In the genomic region with DNA sequence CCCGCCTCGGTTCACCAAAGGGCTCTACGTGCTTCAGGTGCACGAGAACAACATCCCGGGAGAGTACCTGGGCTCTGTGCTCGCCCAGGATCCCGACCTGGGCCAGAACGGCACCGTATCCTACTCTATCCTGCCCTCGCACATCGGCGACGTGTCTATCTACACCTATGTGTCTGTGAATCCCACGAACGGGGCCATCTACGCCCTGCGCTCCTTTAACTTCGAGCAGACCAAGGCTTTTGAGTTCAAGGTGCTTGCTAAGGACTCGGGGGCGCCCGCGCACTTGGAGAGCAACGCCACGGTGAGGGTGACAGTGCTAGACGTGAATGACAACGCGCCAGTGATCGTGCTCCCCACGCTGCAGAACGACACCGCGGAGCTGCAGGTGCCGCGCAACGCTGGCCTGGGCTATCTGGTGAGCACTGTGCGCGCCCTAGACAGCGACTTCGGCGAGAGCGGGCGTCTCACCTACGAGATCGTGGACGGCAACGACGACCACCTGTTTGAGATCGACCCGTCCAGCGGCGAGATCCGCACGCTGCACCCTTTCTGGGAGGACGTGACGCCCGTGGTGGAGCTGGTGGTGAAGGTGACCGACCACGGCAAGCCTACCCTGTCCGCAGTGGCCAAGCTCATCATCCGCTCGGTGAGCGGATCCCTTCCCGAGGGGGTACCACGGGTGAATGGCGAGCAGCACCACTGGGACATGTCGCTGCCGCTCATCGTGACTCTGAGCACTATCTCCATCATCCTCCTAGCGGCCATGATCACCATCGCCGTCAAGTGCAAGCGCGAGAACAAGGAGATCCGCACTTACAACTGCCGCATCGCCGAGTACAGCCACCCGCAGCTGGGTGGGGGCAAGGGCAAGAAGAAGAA, we compare ENCODE assay signal across 3 cellular contexts.
TF ChIP-seq lines count a peak whose summit lies in the region.

No MANE protein-coding gene starts in this region.

TF ChIP-seq in SK-N-SH, 30 proteins besides CTCF, POLR2A, EP300 and RAD21 (continues in another document):
- TF ChIP-seq TAF1 (IDR thresholded peaks at IDR 0.05; ENCODE audit: borderline replicate concordance, low read depth, low read length) (no peak), TEAD4 (IDR thresholded peaks at IDR 0.05; ENCODE audit: borderline replicate concordance, insufficient read depth) (no peak), EZH2phosphoT487 (IDR thresholded peaks at IDR 0.05; ENCODE audit: borderline replicate concordance, low read depth) (no peak), MEF2A (IDR thresholded peaks at IDR 0.05; ENCODE audit: borderline replicate concordance, low read depth) (no peak), GABPA (IDR thresholded peaks at IDR 0.05; ENCODE audit: low read depth) (no peak), SMC3 (IDR thresholded peaks at IDR 0.05; ENCODE audit: low read depth, low read length) (no peak), MXI1 (IDR thresholded peaks at IDR 0.05; ENCODE audit: low read depth, low read length) (no peak), RFX5 (IDR thresholded peaks at IDR 0.05; ENCODE audit: low read length) (no peak)
- TF ChIP-seq, protein P1, sequence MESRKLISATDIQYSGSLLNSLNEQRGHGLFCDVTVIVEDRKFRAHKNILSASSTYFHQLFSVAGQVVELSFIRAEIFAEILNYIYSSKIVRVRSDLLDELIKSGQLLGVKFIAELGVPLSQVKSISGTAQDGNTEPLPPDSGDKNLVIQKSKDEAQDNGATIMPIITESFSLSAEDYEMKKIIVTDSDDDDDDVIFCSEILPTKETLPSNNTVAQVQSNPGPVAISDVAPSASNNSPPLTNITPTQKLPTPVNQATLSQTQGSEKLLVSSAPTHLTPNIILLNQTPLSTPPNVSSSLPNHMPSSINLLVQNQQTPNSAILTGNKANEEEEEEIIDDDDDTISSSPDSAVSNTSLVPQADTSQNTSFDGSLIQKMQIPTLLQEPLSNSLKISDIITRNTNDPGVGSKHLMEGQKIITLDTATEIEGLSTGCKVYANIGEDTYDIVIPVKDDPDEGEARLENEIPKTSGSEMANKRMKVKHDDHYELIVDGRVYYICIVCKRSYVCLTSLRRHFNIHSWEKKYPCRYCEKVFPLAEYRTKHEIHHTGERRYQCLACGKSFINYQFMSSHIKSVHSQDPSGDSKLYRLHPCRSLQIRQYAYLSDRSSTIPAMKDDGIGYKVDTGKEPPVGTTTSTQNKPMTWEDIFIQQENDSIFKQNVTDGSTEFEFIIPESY (IDR thresholded peaks at IDR 0.05; ENCODE audit: borderline replicate concordance, low read depth): no peak
- TF ChIP-seq, protein P2, sequence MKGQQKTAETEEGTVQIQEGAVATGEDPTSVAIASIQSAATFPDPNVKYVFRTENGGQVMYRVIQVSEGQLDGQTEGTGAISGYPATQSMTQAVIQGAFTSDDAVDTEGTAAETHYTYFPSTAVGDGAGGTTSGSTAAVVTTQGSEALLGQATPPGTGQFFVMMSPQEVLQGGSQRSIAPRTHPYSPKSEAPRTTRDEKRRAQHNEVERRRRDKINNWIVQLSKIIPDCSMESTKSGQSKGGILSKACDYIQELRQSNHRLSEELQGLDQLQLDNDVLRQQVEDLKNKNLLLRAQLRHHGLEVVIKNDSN (IDR thresholded peaks at IDR 0.05; ENCODE audit: borderline replicate concordance, low read depth): no peak
- TF ChIP-seq, protein P3, sequence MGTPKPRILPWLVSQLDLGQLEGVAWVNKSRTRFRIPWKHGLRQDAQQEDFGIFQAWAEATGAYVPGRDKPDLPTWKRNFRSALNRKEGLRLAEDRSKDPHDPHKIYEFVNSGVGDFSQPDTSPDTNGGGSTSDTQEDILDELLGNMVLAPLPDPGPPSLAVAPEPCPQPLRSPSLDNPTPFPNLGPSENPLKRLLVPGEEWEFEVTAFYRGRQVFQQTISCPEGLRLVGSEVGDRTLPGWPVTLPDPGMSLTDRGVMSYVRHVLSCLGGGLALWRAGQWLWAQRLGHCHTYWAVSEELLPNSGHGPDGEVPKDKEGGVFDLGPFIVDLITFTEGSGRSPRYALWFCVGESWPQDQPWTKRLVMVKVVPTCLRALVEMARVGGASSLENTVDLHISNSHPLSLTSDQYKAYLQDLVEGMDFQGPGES (IDR thresholded peaks at IDR 0.05; ENCODE audit: low read depth, low read length): no peak
- TF ChIP-seq, protein P4, sequence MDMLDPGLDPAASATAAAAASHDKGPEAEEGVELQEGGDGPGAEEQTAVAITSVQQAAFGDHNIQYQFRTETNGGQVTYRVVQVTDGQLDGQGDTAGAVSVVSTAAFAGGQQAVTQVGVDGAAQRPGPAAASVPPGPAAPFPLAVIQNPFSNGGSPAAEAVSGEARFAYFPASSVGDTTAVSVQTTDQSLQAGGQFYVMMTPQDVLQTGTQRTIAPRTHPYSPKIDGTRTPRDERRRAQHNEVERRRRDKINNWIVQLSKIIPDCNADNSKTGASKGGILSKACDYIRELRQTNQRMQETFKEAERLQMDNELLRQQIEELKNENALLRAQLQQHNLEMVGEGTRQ (IDR thresholded peaks at IDR 0.05; ENCODE audit: borderline replicate concordance, low read depth, low read length): no peak
- TF ChIP-seq, protein P5, sequence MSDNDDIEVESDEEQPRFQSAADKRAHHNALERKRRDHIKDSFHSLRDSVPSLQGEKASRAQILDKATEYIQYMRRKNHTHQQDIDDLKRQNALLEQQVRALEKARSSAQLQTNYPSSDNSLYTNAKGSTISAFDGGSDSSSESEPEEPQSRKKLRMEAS (IDR thresholded peaks at IDR 0.05; ENCODE audit: low read depth): no peak

TF ChIP-seq in SK-N-SH treated with all-trans-retinoic acid at 6 μM for 48 hours, 23 proteins besides CTCF, POLR2A, EP300 and RAD21 (continues in another document):
- TF ChIP-seq SNAI2 (CRISPR knock-in tag; IDR thresholded peaks at IDR 0.05): no peak
- TF ChIP-seq, protein P6, sequence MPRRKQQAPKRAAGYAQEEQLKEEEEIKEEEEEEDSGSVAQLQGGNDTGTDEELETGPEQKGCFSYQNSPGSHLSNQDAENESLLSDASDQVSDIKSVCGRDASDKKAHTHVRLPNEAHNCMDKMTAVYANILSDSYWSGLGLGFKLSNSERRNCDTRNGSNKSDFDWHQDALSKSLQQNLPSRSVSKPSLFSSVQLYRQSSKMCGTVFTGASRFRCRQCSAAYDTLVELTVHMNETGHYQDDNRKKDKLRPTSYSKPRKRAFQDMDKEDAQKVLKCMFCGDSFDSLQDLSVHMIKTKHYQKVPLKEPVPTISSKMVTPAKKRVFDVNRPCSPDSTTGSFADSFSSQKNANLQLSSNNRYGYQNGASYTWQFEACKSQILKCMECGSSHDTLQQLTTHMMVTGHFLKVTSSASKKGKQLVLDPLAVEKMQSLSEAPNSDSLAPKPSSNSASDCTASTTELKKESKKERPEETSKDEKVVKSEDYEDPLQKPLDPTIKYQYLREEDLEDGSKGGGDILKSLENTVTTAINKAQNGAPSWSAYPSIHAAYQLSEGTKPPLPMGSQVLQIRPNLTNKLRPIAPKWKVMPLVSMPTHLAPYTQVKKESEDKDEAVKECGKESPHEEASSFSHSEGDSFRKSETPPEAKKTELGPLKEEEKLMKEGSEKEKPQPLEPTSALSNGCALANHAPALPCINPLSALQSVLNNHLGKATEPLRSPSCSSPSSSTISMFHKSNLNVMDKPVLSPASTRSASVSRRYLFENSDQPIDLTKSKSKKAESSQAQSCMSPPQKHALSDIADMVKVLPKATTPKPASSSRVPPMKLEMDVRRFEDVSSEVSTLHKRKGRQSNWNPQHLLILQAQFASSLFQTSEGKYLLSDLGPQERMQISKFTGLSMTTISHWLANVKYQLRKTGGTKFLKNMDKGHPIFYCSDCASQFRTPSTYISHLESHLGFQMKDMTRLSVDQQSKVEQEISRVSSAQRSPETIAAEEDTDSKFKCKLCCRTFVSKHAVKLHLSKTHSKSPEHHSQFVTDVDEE (CRISPR knock-in tag; IDR thresholded peaks at IDR 0.05): no peak
- TF ChIP-seq, protein P7, sequence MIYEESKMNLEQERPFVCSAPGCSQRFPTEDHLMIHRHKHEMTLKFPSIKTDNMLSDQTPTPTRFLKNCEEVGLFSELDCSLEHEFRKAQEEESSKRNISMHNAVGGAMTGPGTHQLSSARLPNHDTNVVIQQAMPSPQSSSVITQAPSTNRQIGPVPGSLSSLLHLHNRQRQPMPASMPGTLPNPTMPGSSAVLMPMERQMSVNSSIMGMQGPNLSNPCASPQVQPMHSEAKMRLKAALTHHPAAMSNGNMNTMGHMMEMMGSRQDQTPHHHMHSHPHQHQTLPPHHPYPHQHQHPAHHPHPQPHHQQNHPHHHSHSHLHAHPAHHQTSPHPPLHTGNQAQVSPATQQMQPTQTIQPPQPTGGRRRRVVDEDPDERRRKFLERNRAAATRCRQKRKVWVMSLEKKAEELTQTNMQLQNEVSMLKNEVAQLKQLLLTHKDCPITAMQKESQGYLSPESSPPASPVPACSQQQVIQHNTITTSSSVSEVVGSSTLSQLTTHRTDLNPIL (CRISPR knock-in tag; IDR thresholded peaks at IDR 0.05; ENCODE audit: low read depth): no peak
- no peak for TF ChIP-seq BACH2 (CRISPR knock-in tag; IDR thresholded peaks at IDR 0.05; ENCODE audit: borderline replicate concordance)
- TF ChIP-seq, protein P8, sequence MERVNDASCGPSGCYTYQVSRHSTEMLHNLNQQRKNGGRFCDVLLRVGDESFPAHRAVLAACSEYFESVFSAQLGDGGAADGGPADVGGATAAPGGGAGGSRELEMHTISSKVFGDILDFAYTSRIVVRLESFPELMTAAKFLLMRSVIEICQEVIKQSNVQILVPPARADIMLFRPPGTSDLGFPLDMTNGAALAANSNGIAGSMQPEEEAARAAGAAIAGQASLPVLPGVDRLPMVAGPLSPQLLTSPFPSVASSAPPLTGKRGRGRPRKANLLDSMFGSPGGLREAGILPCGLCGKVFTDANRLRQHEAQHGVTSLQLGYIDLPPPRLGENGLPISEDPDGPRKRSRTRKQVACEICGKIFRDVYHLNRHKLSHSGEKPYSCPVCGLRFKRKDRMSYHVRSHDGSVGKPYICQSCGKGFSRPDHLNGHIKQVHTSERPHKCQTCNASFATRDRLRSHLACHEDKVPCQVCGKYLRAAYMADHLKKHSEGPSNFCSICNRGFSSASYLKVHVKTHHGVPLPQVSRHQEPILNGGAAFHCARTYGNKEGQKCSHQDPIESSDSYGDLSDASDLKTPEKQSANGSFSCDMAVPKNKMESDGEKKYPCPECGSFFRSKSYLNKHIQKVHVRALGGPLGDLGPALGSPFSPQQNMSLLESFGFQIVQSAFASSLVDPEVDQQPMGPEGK (CRISPR knock-in tag; IDR thresholded peaks at IDR 0.05; ENCODE audit: borderline replicate concordance): no peak
- TF ChIP-seq ZFP3 (CRISPR knock-in tag; IDR thresholded peaks at IDR 0.05): no peak

TF ChIP-seq in H1, 55 proteins besides CTCF, POLR2A, EP300 and RAD21:
- TF ChIP-seq SIN3A (conservative IDR thresholded peaks at IDR 0.05 in 1 of 2, IDR thresholded peaks at IDR 0.05 in 1 of 2; ENCODE audit: low read depth in 1 of 2, low read length in 2 of 2): no peak
- no peak for TF ChIP-seq YY1 (IDR thresholded peaks at IDR 0.05; ENCODE audit: low read depth, low read length)
- TF ChIP-seq ZNF274 (IDR thresholded peaks at IDR 0.05; ENCODE audit: borderline replicate concordance, extremely low read depth, low read length): no peak
- no peak for TF ChIP-seq CTBP2 (IDR thresholded peaks at IDR 0.05; ENCODE audit: borderline replicate concordance, insufficient read depth, insufficient read length, low read length)
- no peak for TF ChIP-seq ASH2L (IDR thresholded peaks at IDR 0.05; ENCODE audit: low read length)
- TF ChIP-seq TAF7 (optimal IDR thresholded peaks at IDR 0.05; ENCODE audit: borderline replicate concordance, low read depth, low read length): no peak
- no peak for TF ChIP-seq SAP30 (IDR thresholded peaks at IDR 0.05; ENCODE audit: insufficient read depth, insufficient replicate concordance, low read length)
- TF ChIP-seq RFX5 (IDR thresholded peaks at IDR 0.05; ENCODE audit: borderline replicate concordance, low read depth, low read length): no peak
- TF ChIP-seq, protein P9, sequence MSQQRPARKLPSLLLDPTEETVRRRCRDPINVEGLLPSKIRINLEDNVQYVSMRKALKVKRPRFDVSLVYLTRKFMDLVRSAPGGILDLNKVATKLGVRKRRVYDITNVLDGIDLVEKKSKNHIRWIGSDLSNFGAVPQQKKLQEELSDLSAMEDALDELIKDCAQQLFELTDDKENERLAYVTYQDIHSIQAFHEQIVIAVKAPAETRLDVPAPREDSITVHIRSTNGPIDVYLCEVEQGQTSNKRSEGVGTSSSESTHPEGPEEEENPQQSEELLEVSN (IDR thresholded peaks at IDR 0.05): no peak
- no peak for TF ChIP-seq BCL11A (IDR thresholded peaks at IDR 0.05; ENCODE audit: low read depth in 2 of 2, low read length in 2 of 2)
- TF ChIP-seq, protein P4 (IDR thresholded peaks at IDR 0.05; ENCODE audit: low read length): no peak
- TF ChIP-seq GTF2F1 (IDR thresholded peaks at IDR 0.05; ENCODE audit: borderline replicate concordance, low read depth, low read length): no peak
- no peak for TF ChIP-seq FOSL1 (IDR thresholded peaks at IDR 0.05; ENCODE audit: insufficient read depth, low read depth, low read length)
